Comparison of ENCODE assay signal across 22 cellular contexts in genomic region chr12:71771069-71771468, GRCh38.
"Had no signal": no experiment of that assay in that cellular context is flagged by ENCODE, and none has a peak within 500 bp of the region (broad histone marks: within the 10 kb centered on the region; RNA-seq: fewer than 3 reads in every experiment).

No MANE protein-coding gene starts in this region.

- H3K27me3 ChIP-seq: brain microvascular endothelial cell, gastrocnemius medialis, heart left ventricle, ovary, right lobe of liver, suprapubic skin, transverse colon, uterus had no signal

- H3K27ac ChIP-seq: brain microvascular endothelial cell, heart left ventricle, ovary, right lobe of liver, suprapubic skin, transverse colon had no signal

- DNase-seq: activated CD4-positive, alpha-beta T cell treated with anti-CD3 and anti-CD28 coated beads for 48 hours; activated CD4-positive, CD25-positive, alpha-beta regulatory T cell; activated CD8-positive, alpha-beta T cell treated with anti-CD3 and anti-CD28 coated beads for 36 hours; activated naive CD4-positive, alpha-beta T cell treated with anti-CD3 and anti-CD28 coated beads for 36 hours; activated naive CD8-positive, alpha-beta T cell treated with anti-CD3 and anti-CD28 coated beads, Interleukin-2, amount 50 U/mL, for 24 hours; activated T-cell treated with anti-CD3 and anti-CD28 coated beads, Interleukin-2, amount 50 U/mL, for 1 hour; aorta; brain microvascular endothelial cell; cortex of kidney; effector CD8-positive, alpha-beta T cell; gastrocnemius medialis; heart left ventricle; mesenchymal stem cell; naive thymus-derived CD4-positive, alpha-beta T cell; ovary; right lobe of liver; small intestine; stimulated activated CD4-positive, alpha-beta T cell treated with anti-CD3 and anti-CD28 coated beads, Interleukin-4, amount 100 ng/mL, for 1 hour; stimulated activated naive CD8-positive, alpha-beta T cell treated with anti-CD3 and anti-CD28 coated beads, Interleukin-15, amount 100 ng/mL, for 72 hours; transverse colon; uterus had no signal

- H3K9me3 ChIP-seq: gastrocnemius medialis, heart left ventricle, ovary, right lobe of liver, suprapubic skin, transverse colon, uterus had no signal

- H3K36me3 ChIP-seq: ovary had no signal

- H3K4me3 ChIP-seq: gastrocnemius medialis, heart left ventricle, ovary, right lobe of liver, suprapubic skin, transverse colon, uterus had no signal

- ATAC-seq: activated CD8-positive, alpha-beta T cell treated with anti-CD3 and anti-CD28 coated beads for 36 hours; activated naive CD8-positive, alpha-beta T cell treated with anti-CD3 and anti-CD28 coated beads, Interleukin-2, amount 50 U/mL, for 24 hours; gastrocnemius medialis; heart left ventricle; naive thymus-derived CD4-positive, alpha-beta T cell; right lobe of liver; stimulated activated naive CD8-positive, alpha-beta T cell treated with anti-CD3 and anti-CD28 coated beads, Interleukin-15, amount 100 ng/mL, for 72 hours had no signal
